ENCODE assay signal across 28 cellular contexts in genomic region chr12:30626847-30627246, GRCh38.
"Had no signal": no experiment of that assay in that cellular context is flagged by ENCODE, and none has a peak within 500 bp of the region (broad histone marks: within the 10 kb centered on the region; RNA-seq: fewer than 3 reads in every experiment).

No MANE protein-coding gene starts in this region.

- H3K9ac ChIP-seq: neural progenitor cell, parathyroid adenoma had no signal

- H2AFZ ChIP-seq: neural progenitor cell, parathyroid adenoma had no signal

- H3K27ac ChIP-seq: neural progenitor cell, ovary, parathyroid adenoma, psoas muscle, stomach, thoracic aorta, thyroid gland, transverse colon, upper lobe of right lung, uterus had no signal

- H3K4me1 Mint-ChIP-seq: natural killer cell, neural progenitor cell had no signal

- H3K36me3 ChIP-seq: neural progenitor cell, ovary, uterus had no signal

- FAIRE-seq: small intestine had no signal

- H3K4me2 ChIP-seq: neural progenitor cell had no signal

- H3K9me3 Mint-ChIP-seq: naive thymus-derived CD4-positive, alpha-beta T cell; natural killer cell; nephron; neural progenitor cell; stimulated activated effector memory CD8-positive, alpha-beta T cell treated with anti-CD3 and anti-CD28 coated beads, Interleukin-12 subunit alpha, Interleukin-12 subunit beta, amount 100 ng/mL, for 72 hours; stimulated activated naive B cell treated with anti-CD40 and anti-IgM and Interleukin-4, amounts not matched to agents 10 μg/mL and 1 μg/mL and 100 μg/mL, for 72 hours; stimulated activated naive CD8-positive, alpha-beta T cell treated with anti-CD3 and anti-CD28 coated beads, Interleukin-15, Interleukin-2, amounts not matched to agents 100 ng/mL and 50 ng/mL, for 24 hours had no signal

- H3K4me1 ChIP-seq: parathyroid adenoma, psoas muscle, stomach, thyroid gland, transverse colon, upper lobe of right lung, uterus had no signal

- H3K27ac Mint-ChIP-seq: nephron; neural progenitor cell; progenitor cell of endocrine pancreas; stimulated activated effector memory CD8-positive, alpha-beta T cell treated with anti-CD3 and anti-CD28 coated beads, Interleukin-12 subunit alpha, Interleukin-12 subunit beta, amount 100 ng/mL, for 72 hours; stimulated activated naive B cell treated with anti-CD40 and anti-IgM and Interleukin-4, amounts not matched to agents 10 μg/mL and 1 μg/mL and 100 μg/mL, for 72 hours; stimulated activated naive CD8-positive, alpha-beta T cell treated with anti-CD3 and anti-CD28 coated beads, Interleukin-15, Interleukin-2, amounts not matched to agents 100 ng/mL and 50 ng/mL, for 24 hours; type B pancreatic cell had no signal

- H3K4me3 Mint-ChIP-seq: naive thymus-derived CD4-positive, alpha-beta T cell; natural killer cell; nephron; neural progenitor cell; stimulated activated effector memory CD8-positive, alpha-beta T cell treated with anti-CD3 and anti-CD28 coated beads, Interleukin-12 subunit alpha, Interleukin-12 subunit beta, amount 100 ng/mL, for 72 hours; stimulated activated naive B cell treated with anti-CD40 and anti-IgM and Interleukin-4, amounts not matched to agents 10 μg/mL and 1 μg/mL and 100 μg/mL, for 72 hours; stimulated activated naive CD8-positive, alpha-beta T cell treated with anti-CD3 and anti-CD28 coated beads, Interleukin-15, Interleukin-2, amounts not matched to agents 100 ng/mL and 50 ng/mL, for 24 hours; type B pancreatic cell had no signal

- H3K27me3 Mint-ChIP-seq: naive thymus-derived CD4-positive, alpha-beta T cell; progenitor cell of endocrine pancreas; stimulated activated naive B cell treated with anti-CD40 and anti-IgM and Interleukin-4, amounts not matched to agents 10 μg/mL and 1 μg/mL and 100 μg/mL, for 72 hours; stimulated activated naive CD8-positive, alpha-beta T cell treated with anti-CD3 and anti-CD28 coated beads, Interleukin-15, Interleukin-2, amounts not matched to agents 100 ng/mL and 50 ng/mL, for 24 hours; type B pancreatic cell had no signal

- H3K27me3 ChIP-seq: neural progenitor cell, ovary, stomach, thyroid gland, transverse colon, upper lobe of right lung, uterus had no signal

- ATAC-seq: naive thymus-derived CD4-positive, alpha-beta T cell; natural killer cell; psoas muscle; right cardiac atrium; sciatic nerve; stimulated activated effector memory CD8-positive, alpha-beta T cell treated with anti-CD3 and anti-CD28 coated beads, Interleukin-12 subunit alpha, Interleukin-12 subunit beta, amount 100 ng/mL, for 72 hours; stimulated activated naive B cell treated with anti-CD40 and anti-IgM and Interleukin-4, amounts not matched to agents 10 μg/mL and 1 μg/mL and 100 μg/mL, for 72 hours; upper lobe of right lung had no signal

- H3K79me2 ChIP-seq: parathyroid adenoma had no signal

- DNase-seq: naive thymus-derived CD4-positive, alpha-beta T cell; natural killer cell; occipital lobe; ovary; posterior cingulate gyrus; psoas muscle; right cardiac atrium; small intestine; stimulated activated CD4-positive, alpha-beta T cell treated with anti-CD3 and anti-CD28 coated beads, Interleukin-15, amount 100 ng/mL, for 24 hours; stimulated activated CD4-positive, alpha-beta T cell treated with anti-CD3 and anti-CD28 coated beads, Interleukin-2, amount 100 ng/mL, for 24 hours; stimulated activated CD4-positive, alpha-beta T cell treated with anti-CD3 and anti-CD28 coated beads, Interleukin-2, amount 100 ng/mL, for 48 hours; stimulated activated CD4-positive, alpha-beta T cell treated with anti-CD3 and anti-CD28 coated beads, Interleukin-4, amount 100 ng/mL, for 24 hours; stimulated activated naive B cell treated with anti-CD40 and anti-IgM and Interleukin-4, amounts not matched to agents 10 μg/mL and 1 μg/mL and 100 μg/mL, for 72 hours; stimulated activated naive CD4-positive, alpha-beta T cell treated with Interleukin-2 at 50 U/mL for 16 hours; stomach; thyroid gland; transverse colon; upper lobe of right lung; uterus had no signal

- H3K4me3 ChIP-seq: neural progenitor cell, ovary, psoas muscle, stomach, thoracic aorta, thyroid gland, transverse colon, upper lobe of right lung, uterus had no signal

- H3K9me3 ChIP-seq: ovary, psoas muscle, stomach, thoracic aorta, thyroid gland, transverse colon, upper lobe of right lung, uterus had no signal
